In genomic region chr2:43026451-43027102, GRCh38 we compare ENCODE assay signal across 18 cellular contexts.
DNase-seq lines count a peak whose midpoint lies in the region; ATAC-seq, FAIRE-seq and TF ChIP-seq lines count a peak whose summit lies in the region.
"Had no signal": no experiment of that assay in that cellular context is flagged by ENCODE, and none has a peak within 500 bp of the region (broad histone marks: within the 10 kb centered on the region; RNA-seq: fewer than 3 reads in every experiment).

No MANE protein-coding gene starts in this region.

- no peak for TF ChIP-seq EP300 in A549 (IDR thresholded peaks at IDR 0.05)

- 74% methylated on average over 17 of the region's 17 CpGs for WGBS in A549 (ENCODE audit: missing lambda C conversion rate)

- H3K36me3 ChIP-seq in breast epithelium (no peaks in the 10 kb centered on the region), left lung (no peaks in the 10 kb centered on the region)

- CTCF ChIA-PET in A549 (lab: Yijun Ruan, JAX) = interaction anchor here (0.7 to 7.4 kb wide), 7 partner anchors 51 to 458 kb away, joined by 3 to 85 read pairs (median 5); partner anchors contain the start of gene ZFP36L2

- no peak for TF ChIP-seq RAD21 in A549 (conservative IDR thresholded peaks at IDR 0.05 in 1 of 2, IDR thresholded peaks at IDR 0.05 in 1 of 2)

- peak overlapping the region; percentile 22 to 38; a peak in 4 of 6 replicates for H3K27ac ChIP-seq in A549
- peak overlapping the region; percentile 46 to 67 for H3K27ac ChIP-seq in breast epithelium
- no peak overlapping the region for H3K27ac ChIP-seq in left lung

- TF ChIP-seq CTCF in A549 (IDR thresholded peaks at IDR 0.05) (no peak), breast epithelium (IDR thresholded peaks at IDR 0.05) (no peak), left lung (IDR thresholded peaks at IDR 0.05) (no peak)

- H3K4me1 ChIP-seq in A549 (peaks cover 3% of the 10 kb centered on the region; the same call in 1 of the 3 replicates), breast epithelium (peaks cover 0 to 2% of the 10 kb centered on the region in 2 donors), left lung (peaks cover 4 to 12% of the 10 kb centered on the region in 2 donors)

- no peak overlapping the region for H3K4me2 ChIP-seq in A549
- H3K4me2 ChIP-seq: hepatocyte had no signal

- TF ChIP-seq POLR2A in A549 (IDR thresholded peaks at IDR 0.05; ENCODE audit: low read length) (no peak), breast epithelium (IDR thresholded peaks at IDR 0.05) (no peak)

- intact Hi-C loops in breast epithelium (cut with DNase I; ENCODE audit: low total_unique reads) = loop anchor here (10.0 kb wide), 1 partner anchor 198 kb away; the partner anchor contains the start of gene ZFP36L2
- intact Hi-C loops in left lung (cut with DNase I) = loop anchor here in 1 of 2 donors (10.0 kb wide), 1 partner anchor 198 kb away; the partner anchor contains the start of gene ZFP36L2
- intact Hi-C loops in sciatic nerve (cut with DNase I) = loop anchor here (10.0 kb wide), 1 partner anchor 78 kb away; no protein-coding TSS in a partner anchor

- DNase-seq in A549 (ENCODE audit: low read depth in 1 of 2, low spot score in 1 of 2) = no peak
- no peak for DNase-seq in breast epithelium (ENCODE audit: low spot score in 2 of 2)
- no peak for DNase-seq in left lung
- DNase-seq in sciatic nerve (ENCODE audit: low spot score) = no peak
- DNase-seq in SIG-M5 treated with dmso at 0.1 percent for 504 hours (lab: John Stamatoyannopoulos, UW; ENCODE audit: unreplicated experiment) = no peak
- DNase-seq: activated CD4-positive, alpha-beta T cell treated with anti-CD3 and anti-CD28 coated beads for 4 hours; activated T-cell treated with anti-CD3 and anti-CD28 coated beads, Interleukin-2, amount 50 U/mL, for 24 hours; CD8-positive, alpha-beta memory T cell; KG1; NCI-H1417 treated with DMSO at 0.1 percent for 48 hours; nephron progenitor cell; stimulated activated CD4-positive, alpha-beta T cell treated with anti-CD3 and anti-CD28 coated beads, Interleukin-4, amount 100 ng/mL, for 24 hours had no signal

- peaks cover 10% of the 10 kb centered on the region; the same call in 2 of the 3 replicates for H3K9me3 ChIP-seq in A549
- H3K9me3 ChIP-seq in breast epithelium = no peaks in the 10 kb centered on the region
- H3K9me3 ChIP-seq in left lung = peaks cover 0 to 3% of the 10 kb centered on the region in 2 donors

- H3K27me3 ChIP-seq in breast epithelium (no peaks in the 10 kb centered on the region), left lung (no peaks in the 10 kb centered on the region)
- H3K27me3 ChIP-seq: hepatocyte had no signal

- ATAC-seq in A549 (no peak), left lung (peak; percentile 12), sciatic nerve (peak; percentile 19), GM21367 (IDR thresholded peaks at IDR 0.05; ENCODE audit: unreplicated experiment) (no peak), GM18498 (IDR thresholded peaks at IDR 0.05; ENCODE audit: unreplicated experiment) (no peak), HG02852 (IDR thresholded peaks at IDR 0.05; ENCODE audit: unreplicated experiment) (no peak)

- FAIRE-seq in A549 (lab: Jason Lieb, UNC) = no peak
- FAIRE-seq: A204.1, G401.6 had no signal

- POLR2A ChIA-PET in A549 (lab: Yijun Ruan, JAX) = no interaction called here

- H3K4me3 ChIP-seq in A549 (no peak overlapping the region), breast epithelium (no peak overlapping the region), left lung (no peak overlapping the region)
- H3K4me3 ChIP-seq: hepatocyte had no signal

TF ChIP-seq in A549, 52 proteins besides CTCF, POLR2A, EP300 and RAD21:
- TF ChIP-seq ATOH8 (CRISPR knock-in tag; IDR thresholded peaks at IDR 0.05; ENCODE audit: low read depth) = no peak
- TF ChIP-seq PBX3 (IDR thresholded peaks at IDR 0.05) = no peak
- TF ChIP-seq PHF8 (IDR thresholded peaks at IDR 0.05; ENCODE audit: borderline replicate concordance, low read depth) = no peak

Comparison
In these comparisons a context has a peak if more than half of its experiments do, and no peak if none do; other contexts are left out.
1. ATAC-seq: peak in left lung (single experiment) and sciatic nerve (single experiment); none in A549 (0 of 2), GM21367 (single experiment), GM18498 (single experiment) and HG02852 (single experiment).
2. H3K27ac ChIP-seq: peak in A549 (2 of 2) and breast epithelium (2 of 2); none in left lung (0 of 2).